ENCODE assay signal across 28 cellular contexts in genomic region chr3:142104763-142105162, GRCh38. TPM values are rescaled to one million over a fixed set of nuclear protein-coding genes. Genes with fewer than 3 reads are reported as not detected.
A peak's percentile ranks its signal among the peaks of the same experiment; 100 is the strongest.
DNase-seq lines count a peak whose midpoint lies in the region; ATAC-seq, FAIRE-seq and TF ChIP-seq lines count a peak whose summit lies in the region.
"Had no signal": no experiment of that assay in that cellular context is flagged by ENCODE, and none has a peak within 500 bp of the region (broad histone marks: within the 10 kb centered on the region; RNA-seq: fewer than 3 reads in every experiment).

No MANE protein-coding gene starts in this region.

- RAD21 ChIA-PET in GM12878 (lab: Charles Lee; ENCODE audit: unreplicated experiment), result interaction anchor here (1.2 kb wide), 1 partner anchor 21 kb away, joined by 3 read pairs; no protein-coding TSS in a partner anchor

- TF ChIP-seq CTCF in GM12878 (IDR thresholded peaks at IDR 0.05 in 2 of 3, conservative IDR thresholded peaks at IDR 0.05 in 1 of 3; ENCODE audit: control insufficient read depth in 2 of 3, extremely low read depth in 1 of 3, insufficient read depth in 1 of 3, low read depth in 3 of 3, low read length in 3 of 3) (no peak), mesothelial cell of epicardium (IDR thresholded peaks at IDR 0.05; ENCODE audit: unreplicated experiment) (no peak)

- H3K27me3 ChIP-seq in GM12878 (replicated peaks in 1 of 2; ENCODE audit: control insufficient read depth in 2 of 2, insufficient read depth in 2 of 2, low read length in 1 of 2) (no peaks in the 10 kb centered on the region), small intestine (ENCODE audit: control insufficient read depth in 2 of 2, insufficient read depth in 2 of 2, low read length in 2 of 2) (no peaks in the 10 kb centered on the region)
- H3K27me3 ChIP-seq: MG63, Peyer's patch, SJCRH30 had no signal

- H3K27ac ChIP-seq in GM12878 (ENCODE audit: control insufficient read depth, insufficient read depth) (no peak overlapping the region), small intestine (ENCODE audit: low read depth in 1 of 2, low read length in 1 of 2) (no peak overlapping the region)
- H3K27ac ChIP-seq: Peyer's patch, SJCRH30 had no signal

- WGBS in GM12878 (ENCODE audit: insufficient coverage, insufficient replicate concordance, low lambda C conversion rate, missing lambda C conversion rate), result 75% methylated on average over 3 of the region's 3 CpGs
- WGBS in small intestine, 3 donors, result 71 to 84% (median 83%) methylated on average over 3 of the region's 3 CpGs

- H3K27me3 Mint-ChIP-seq in mesothelial cell of epicardium (ENCODE audit: low read depth), result no peaks in the 10 kb centered on the region
- H3K27me3 Mint-ChIP-seq: IgD-negative memory B cell had no signal

- no peaks in the 10 kb centered on the region for H3K36me3 Mint-ChIP-seq in mesothelial cell of epicardium

- H3K4me1 ChIP-seq in GM12878 (ENCODE audit: control insufficient read depth, insufficient read depth, low read length), result no peaks in the 10 kb centered on the region
- no peaks in the 10 kb centered on the region for H3K4me1 ChIP-seq in small intestine (ENCODE audit: control insufficient read depth in 2 of 2, insufficient read depth in 1 of 2, low read depth in 1 of 2, low read length in 1 of 2)
- H3K4me1 ChIP-seq: Peyer's patch, SJCRH30 had no signal

- H2AFZ ChIP-seq in GM12878 (ENCODE audit: control insufficient read depth, low read depth, low read length), result no peak overlapping the region

- intact Hi-C loops in GM12878 (cut with micrococcal nuclease; ENCODE audit: unreplicated experiment), result no loop called here

- CTCF ChIA-PET in GM12878 (lab: Yijun Ruan, JAX), result no interaction called here

- H3K36me3 ChIP-seq in GM12878 (ENCODE audit: control insufficient read depth in 2 of 2, insufficient read depth in 2 of 2, low read length in 1 of 2), result no peaks in the 10 kb centered on the region
- H3K36me3 ChIP-seq in small intestine (ENCODE audit: control insufficient read depth in 2 of 2, insufficient read depth in 2 of 2, low read length in 2 of 2), result no peaks in the 10 kb centered on the region
- H3K36me3 ChIP-seq: MG63, Peyer's patch, SJCRH30 had no signal

- TF ChIP-seq EP300 in GM12878 (IDR thresholded peaks at IDR 0.05; ENCODE audit: borderline replicate concordance in 1 of 2, control insufficient read depth in 1 of 2, low read depth in 2 of 2, low read length in 2 of 2), result no peak

- H3K4me1 Mint-ChIP-seq in mesothelial cell of epicardium, result no peaks in the 10 kb centered on the region

- BruUV-seq in GM12878 (replicated peaks; lab: Mats Ljungman, UMichigan), result no TSS peak

- SMC1A ChIA-PET in GM12878 (lab: Charles Lee; ENCODE audit: uncharacterized antibody, unreplicated experiment), result interaction anchor here (0.5 kb wide), 1 partner anchor 1064 kb away, joined by 3 read pairs; no protein-coding TSS in a partner anchor

- FAIRE-seq in GM12878 (lab: Jason Lieb, UNC) (peak; percentile 23), small intestine (lab: Jason Lieb, UNC) (no peak)
- FAIRE-seq: GM12891 had no signal

- POLR2A ChIA-PET in GM12878 (lab: Charles Lee), result interaction anchor here (0.6 kb wide), 1 partner anchor 21 kb away, joined by 6 read pairs; no protein-coding TSS in a partner anchor

- TF ChIP-seq RAD21 in GM12878 (IDR thresholded peaks at IDR 0.05; ENCODE audit: insufficient read depth, low read depth, low read length), result no peak

- in situ Hi-C loops in GM12878 (cut with MboI), result no loop called here

- H3K4me3 ChIP-seq in GM12878 (no peak overlapping the region), small intestine (ENCODE audit: low read depth in 1 of 2, low read length in 2 of 2) (no peak overlapping the region)
- H3K4me3 ChIP-seq: MG63, Peyer's patch, SJCRH30 had no signal

- DNase-seq in NCI-H1694 (lab: John Stamatoyannopoulos, UW) (peak; percentile 12), NCI-H1694 treated with DMSO at 0.1 percent for 48 hours (lab: John Stamatoyannopoulos, UW) (no peak), NAMALWA (ENCODE audit: low spot score) (peak; percentile 43), GM12878 (ENCODE audit: low read depth, low spot score) (no peak), small intestine (peak; percentile 54), mesothelial cell of epicardium (ENCODE audit: low spot score in 2 of 2, unreplicated experiment in 2 of 2) (no peak), DMS114 treated with DMSO at 0.1 percent for 48 hours (lab: John Stamatoyannopoulos, UW; ENCODE audit: unreplicated experiment) (no peak)
- DNase-seq: 8988T; AML-193; C1 segment of cervical spinal cord; Calu3; CD8-positive, alpha-beta T cell; DMS79; GOT3; Kasumi-1; MG63; NCI-H1092; NCI-H1436; NCI-H2029; NCI-H345; NCI-H526 treated with DMSO at 0.1 percent for 48 hours; Peyer's patch; SJCRH30; T-helper 1 cell had no signal

- H4K20me1 ChIP-seq in GM12878 (ENCODE audit: control insufficient read depth, insufficient read depth), result no peaks in the 10 kb centered on the region

- H3K9ac ChIP-seq in GM12878 (ENCODE audit: control insufficient read depth, insufficient read depth, low read length), result no peak overlapping the region

- H3K9me3 ChIP-seq in GM12878 (replicated peaks; ENCODE audit: control insufficient read depth, insufficient read depth, low read length), result no peaks in the 10 kb centered on the region
- H3K9me3 ChIP-seq in small intestine (ENCODE audit: control insufficient read depth, low read depth), result no peaks in the 10 kb centered on the region
- H3K9me3 ChIP-seq: MG63, Peyer's patch, SJCRH30 had no signal

- no peak overlapping the region for H3K4me3 Mint-ChIP-seq in mesothelial cell of epicardium
- H3K4me3 Mint-ChIP-seq: CD8-positive, alpha-beta T cell; IgD-negative memory B cell had no signal

- no peaks in the 10 kb centered on the region for H3K9me3 Mint-ChIP-seq in mesothelial cell of epicardium
- H3K9me3 Mint-ChIP-seq: CD8-positive, alpha-beta T cell had no signal

- no peak overlapping the region for H3K4me2 ChIP-seq in GM12878 (ENCODE audit: control insufficient read depth, insufficient read depth)

- no peak overlapping the region for H3K27ac Mint-ChIP-seq in mesothelial cell of epicardium
- H3K27ac Mint-ChIP-seq: CD8-positive, alpha-beta T cell; IgD-negative memory B cell had no signal

- TF ChIP-seq POLR2A in GM12878 (IDR thresholded peaks at IDR 0.05; ENCODE audit: low read depth, low read length), result no peak

- no peaks in the 10 kb centered on the region for H3K79me2 ChIP-seq in GM12878 (ENCODE audit: control insufficient read depth, insufficient read depth, low read length)

- ATAC-seq in GM12878 (no peak), GM19023 (IDR thresholded peaks at IDR 0.05; ENCODE audit: unreplicated experiment) (no peak)
- ATAC-seq: CD8-positive, alpha-beta T cell; HCT116 had no signal

TF ChIP-seq in GM12878, 131 proteins besides CTCF, POLR2A, EP300 and RAD21 (continues in another document):
- TF ChIP-seq MEF2A (IDR thresholded peaks at IDR 0.05; ENCODE audit: insufficient read depth, low read depth, low read length) (no peak), EZH2 (IDR thresholded peaks at IDR 0.05; ENCODE audit: borderline replicate concordance, control insufficient read depth, low read depth, low read length) (no peak), BRCA1 (IDR thresholded peaks at IDR 0.05; ENCODE audit: low read depth, low read length) (no peak), ZSCAN29 (IDR thresholded peaks at IDR 0.05) (no peak), JUNB (IDR thresholded peaks at IDR 0.05) (no peak)
- TF ChIP-seq, protein P1, sequence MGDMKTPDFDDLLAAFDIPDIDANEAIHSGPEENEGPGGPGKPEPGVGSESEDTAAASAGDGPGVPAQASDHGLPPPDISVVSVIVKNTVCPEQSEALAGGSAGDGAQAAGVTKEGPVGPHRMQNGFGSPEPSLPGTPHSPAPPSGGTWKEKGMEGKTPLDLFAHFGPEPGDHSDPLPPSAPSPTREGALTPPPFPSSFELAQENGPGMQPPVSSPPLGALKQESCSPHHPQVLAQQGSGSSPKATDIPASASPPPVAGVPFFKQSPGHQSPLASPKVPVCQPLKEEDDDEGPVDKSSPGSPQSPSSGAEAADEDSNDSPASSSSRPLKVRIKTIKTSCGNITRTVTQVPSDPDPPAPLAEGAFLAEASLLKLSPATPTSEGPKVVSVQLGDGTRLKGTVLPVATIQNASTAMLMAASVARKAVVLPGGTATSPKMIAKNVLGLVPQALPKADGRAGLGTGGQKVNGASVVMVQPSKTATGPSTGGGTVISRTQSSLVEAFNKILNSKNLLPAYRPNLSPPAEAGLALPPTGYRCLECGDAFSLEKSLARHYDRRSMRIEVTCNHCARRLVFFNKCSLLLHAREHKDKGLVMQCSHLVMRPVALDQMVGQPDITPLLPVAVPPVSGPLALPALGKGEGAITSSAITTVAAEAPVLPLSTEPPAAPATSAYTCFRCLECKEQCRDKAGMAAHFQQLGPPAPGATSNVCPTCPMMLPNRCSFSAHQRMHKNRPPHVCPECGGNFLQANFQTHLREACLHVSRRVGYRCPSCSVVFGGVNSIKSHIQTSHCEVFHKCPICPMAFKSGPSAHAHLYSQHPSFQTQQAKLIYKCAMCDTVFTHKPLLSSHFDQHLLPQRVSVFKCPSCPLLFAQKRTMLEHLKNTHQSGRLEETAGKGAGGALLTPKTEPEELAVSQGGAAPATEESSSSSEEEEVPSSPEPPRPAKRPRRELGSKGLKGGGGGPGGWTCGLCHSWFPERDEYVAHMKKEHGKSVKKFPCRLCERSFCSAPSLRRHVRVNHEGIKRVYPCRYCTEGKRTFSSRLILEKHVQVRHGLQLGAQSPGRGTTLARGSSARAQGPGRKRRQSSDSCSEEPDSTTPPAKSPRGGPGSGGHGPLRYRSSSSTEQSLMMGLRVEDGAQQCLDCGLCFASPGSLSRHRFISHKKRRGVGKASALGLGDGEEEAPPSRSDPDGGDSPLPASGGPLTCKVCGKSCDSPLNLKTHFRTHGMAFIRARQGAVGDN (IDR thresholded peaks at IDR 0.05), result no peak

RNA-seq across cellular contexts. Expression of gene TFDP2, which starts 44.6 kb away (rescaled TPM):
- total RNA-seq in GM12878 (2013; cell fraction: nucleolus; rRNA removed), result 150 and 300 TPM in 2 replicates
- 51.3 and 52.5 TPM in 2 replicates for total RNA-seq in GM12878 (2014; rRNA removed)
- total RNA-seq in GM12878 (2014; rRNA removed; fragmentation: Illumina TruSeq; extraction: Trizol), result 42.4 and 50.0 TPM in 2 replicates
- total RNA-seq in GM12878 (2021), result 48.3 and 52.1 TPM in 2 replicates
- polyA plus RNA-seq in GM12878 (2011; ENCODE audit: low read depth), result 29.3 TPM
- polyA plus RNA-seq in GM12878 (2011; rRNA removed), result 100 and 139 TPM in 2 replicates
- polyA plus RNA-seq in GM12878 (2011; cell fraction: cytosol; rRNA removed), result 29.3 and 38.1 TPM in 2 replicates
- polyA plus RNA-seq in GM12878 (2011; cell fraction: nucleus; rRNA removed), result 43.8 and 44.8 TPM in 2 replicates
- polyA plus RNA-seq in GM12878 (2012), result 15.4 and 23.4 TPM in 2 replicates
- 48.2 and 69.9 TPM in 2 replicates for polyA plus RNA-seq in GM12878 (2014; fragmentation: Illumina TruSeq; extraction: Trizol)
- 10 to 100 TPM; 46.9 to 51.2 TPM for polyA plus RNA-seq in GM12878 (2014; fragmentation: Nextera tagmentation; extraction: Ambion mirVana)
- polyA plus RNA-seq in GM12878 (2014; rRNA removed), result 26.4 and 28.3 TPM in 2 replicates
- 10 to 100 TPM; 68.4 to 71.1 TPM for polyA plus RNA-seq in GM12878 (2016; fragmentation: Nextera tagmentation; extraction: Ambion mirVana)
- 26.8 and 42.9 TPM in 2 replicates for polyA minus RNA-seq in GM12878 (2011; rRNA and poly(A)+ RNA removed)
- polyA minus RNA-seq in GM12878 (2011; cell fraction: cytosol; rRNA and poly(A)+ RNA removed), result 10.4 and 12.6 TPM in 2 replicates
- 18.3 and 22.2 TPM in 2 replicates for polyA minus RNA-seq in GM12878 (2011; cell fraction: nucleus; rRNA and poly(A)+ RNA removed)
- 10 to 100 TPM; 21.9 to 33.8 (median 30.0) TPM for polyA plus RNA-seq in small intestine
- total RNA-seq in mesothelial cell of epicardium, result 106 to 113 TPM (median 109 TPM) in 3 replicates

Comparison
In these comparisons a context has a peak if more than half of its experiments do, and no peak if none do; other contexts are left out.
1. DNase-seq: peak in NCI-H1694 (single experiment), NAMALWA (single experiment) and small intestine (single experiment); none in NCI-H1694 treated with DMSO at 0.1 percent for 48 hours (single experiment), GM12878 (single experiment), mesothelial cell of epicardium (0 of 2) and DMS114 treated with DMSO at 0.1 percent for 48 hours (single experiment).